In the genomic region with DNA sequence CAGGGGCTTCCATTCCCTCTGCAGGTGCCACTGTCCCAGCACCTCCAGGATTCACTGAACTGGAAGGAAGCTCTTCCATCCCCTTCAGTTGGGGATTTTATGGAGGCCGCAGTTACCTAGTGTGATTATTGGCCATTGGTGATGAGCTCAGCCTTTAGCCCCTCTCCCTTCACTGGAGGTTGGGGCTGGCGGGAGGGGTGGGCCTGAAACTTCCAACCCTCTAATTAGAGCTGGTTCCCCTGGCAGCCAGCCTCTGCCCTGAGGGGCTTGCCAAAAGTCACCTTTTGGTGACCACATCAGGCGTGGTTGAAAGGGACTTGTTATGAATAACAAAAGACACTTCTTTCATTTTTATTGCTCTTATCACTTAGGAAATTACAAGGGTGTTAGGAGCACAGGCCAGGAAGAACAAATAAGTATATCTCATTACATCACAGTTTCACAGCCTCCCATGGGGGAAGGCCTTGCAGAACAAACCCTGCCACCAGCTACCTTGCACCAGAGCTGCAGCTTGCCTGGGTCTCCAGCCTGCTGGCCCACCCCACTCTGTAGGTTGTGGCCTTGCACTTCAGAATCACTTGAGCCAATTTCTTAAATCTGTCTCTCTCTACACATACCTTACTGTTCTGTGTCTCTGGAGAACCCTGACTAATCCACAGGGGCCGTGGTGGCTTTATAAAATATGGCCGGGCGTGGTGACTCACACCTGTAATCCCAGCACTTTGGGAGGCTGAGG, we compare ENCODE assay signal across 13 cellular contexts. TPM values are rescaled to one million over a fixed set of nuclear protein-coding genes. Genes with fewer than 3 reads are reported as not detected.
A peak's percentile ranks its signal among the peaks of the same experiment; 100 is the strongest.
DNase-seq lines count a peak whose midpoint lies in the region; ATAC-seq and TF ChIP-seq lines count a peak whose summit lies in the region.
"Had no signal": no experiment of that assay in that cellular context is flagged by ENCODE, and none has a peak within 500 bp of the region (broad histone marks: within the 10 kb centered on the region; RNA-seq: fewer than 3 reads in every experiment).

No MANE protein-coding gene starts in this region.

- no peak overlapping the region for H2BK12ac ChIP-seq in neuronal stem cell (ENCODE audit: low read length)

- H3K27me3 ChIP-seq in KMS-11 (ENCODE audit: insufficient read depth, low read depth): no peaks in the 10 kb centered on the region
- no peaks in the 10 kb centered on the region for H3K27me3 ChIP-seq in endodermal cell (ENCODE audit: control insufficient read depth, insufficient read depth, low read length, poor library complexity, severe bottlenecking)
- H3K27me3 ChIP-seq in neuronal stem cell (ENCODE audit: control insufficient read depth in 3 of 3, insufficient read depth in 3 of 3, low read depth in 1 of 3, low read length in 3 of 3): no peaks in the 10 kb centered on the region

- peaks cover 10% of the 10 kb centered on the region for H3K36me3 Mint-ChIP-seq in endodermal cell (ENCODE audit: low read depth)
- no peaks in the 10 kb centered on the region for H3K36me3 Mint-ChIP-seq in activated T-helper 17 cell treated with anti-CD3 and anti-CD28 coated beads, Interleukin-2, amount 50 U/mL, for 72 hours (ENCODE audit: low read depth)
- no peaks in the 10 kb centered on the region for H3K36me3 Mint-ChIP-seq in T-helper 17 cell (ENCODE audit: low read depth)

- no peak overlapping the region for H2BK15ac ChIP-seq in neuronal stem cell (ENCODE audit: low read length)

- H3K9ac ChIP-seq in KMS-11: no peak overlapping the region
- no peak overlapping the region for H3K9ac ChIP-seq in endodermal cell (ENCODE audit: extremely low read depth, low read length, poor library complexity, severe bottlenecking)
- H3K9ac ChIP-seq in neuronal stem cell (ENCODE audit: low read depth, low read length, poor library complexity): no peak overlapping the region
- H3K9ac ChIP-seq: GM23248 had no signal

- H3K79me1 ChIP-seq in neuronal stem cell (ENCODE audit: low read depth, low read length): peaks cover 5% of the 10 kb centered on the region

- H2AK5ac ChIP-seq in neuronal stem cell (ENCODE audit: low read depth, low read length): no peak overlapping the region

- H3K23ac ChIP-seq in neuronal stem cell (ENCODE audit: low read depth, low read length, poor library complexity): no peak overlapping the region

- H3K4me1 ChIP-seq in KMS-11 (ENCODE audit: low read depth, poor library complexity, severe bottlenecking): peaks cover 60% of the 10 kb centered on the region
- H3K4me1 ChIP-seq in endodermal cell (ENCODE audit: control insufficient read depth, insufficient read depth, low read length): peaks cover 2% of the 10 kb centered on the region
- H3K4me1 ChIP-seq in neuronal stem cell (ENCODE audit: control insufficient read depth in 2 of 2, insufficient read depth in 1 of 2, low read depth in 1 of 2, low read length in 2 of 2): peaks cover 19 to 29% of the 10 kb centered on the region in 2 donors

- H3K36me3 ChIP-seq in KMS-11 (ENCODE audit: insufficient read depth): no peaks in the 10 kb centered on the region
- H3K36me3 ChIP-seq in endodermal cell (ENCODE audit: control insufficient read depth, insufficient read depth, low read length): peaks cover 30% of the 10 kb centered on the region
- H3K36me3 ChIP-seq in neuronal stem cell (replicated peaks in 1 of 2; ENCODE audit: control insufficient read depth in 2 of 2, insufficient read depth in 2 of 2, low read length in 2 of 2): peaks cover 7 to 38% of the 10 kb centered on the region in 2 donors

- H2BK5ac ChIP-seq in neuronal stem cell (ENCODE audit: low read length): no peak overlapping the region

- H2BK120ac ChIP-seq in neuronal stem cell (ENCODE audit: low read depth, low read length): no peak overlapping the region

- H3K4me3 Mint-ChIP-seq in endodermal cell: no peak overlapping the region
- no peak overlapping the region for H3K4me3 Mint-ChIP-seq in activated T-helper 17 cell treated with anti-CD3 and anti-CD28 coated beads, Interleukin-2, amount 50 U/mL, for 72 hours
- no peak overlapping the region for H3K4me3 Mint-ChIP-seq in T-helper 17 cell

- TF ChIP-seq CTCF in KMS-11 (conservative IDR thresholded peaks at IDR 0.05; ENCODE audit: low read depth, low read length) (no peak), endodermal cell (conservative IDR thresholded peaks at IDR 0.05) (no peak)

- H3K18ac ChIP-seq in neuronal stem cell (ENCODE audit: low read length): no peak overlapping the region

- no peak for ATAC-seq in activated T-helper 17 cell treated with anti-CD3 and anti-CD28 coated beads, Interleukin-2, amount 50 U/mL, for 72 hours (replicated peaks)
- ATAC-seq in GM18498 (IDR thresholded peaks at IDR 0.05; ENCODE audit: unreplicated experiment): no peak
- ATAC-seq in T-helper 17 cell: no peak

- H3K9me3 Mint-ChIP-seq in endodermal cell: no peaks in the 10 kb centered on the region
- no peaks in the 10 kb centered on the region for H3K9me3 Mint-ChIP-seq in activated T-helper 17 cell treated with anti-CD3 and anti-CD28 coated beads, Interleukin-2, amount 50 U/mL, for 72 hours

- H3K4me2 ChIP-seq in KMS-11: peak overlapping the region; percentile 13; the same call in 1 of the 2 replicates
- H3K4me2 ChIP-seq in neuronal stem cell (ENCODE audit: insufficient read depth, low read length, poor library complexity, severe bottlenecking): no peak overlapping the region

- peak overlapping the region; percentile 60 for H3K14ac ChIP-seq in neuronal stem cell (ENCODE audit: low read length)

- H3K27ac ChIP-seq in KMS-11 (no peak overlapping the region), endodermal cell (ENCODE audit: low read depth, low read length) (no peak overlapping the region), neuronal stem cell (replicated peaks; ENCODE audit: low read length) (no peak overlapping the region)
- H3K27ac ChIP-seq: GM23248, skin epidermis had no signal

- H3K79me2 ChIP-seq in KMS-11 (ENCODE audit: insufficient read depth, low read depth): peaks cover 62% of the 10 kb centered on the region

- no peak overlapping the region for H4K91ac ChIP-seq in neuronal stem cell (ENCODE audit: low read depth, low read length, poor library complexity)

- H3K4me3 ChIP-seq in KMS-11 (IDR thresholded peaks at IDR 0.05; ENCODE audit: insufficient read depth, low read depth, low read length) (no peak overlapping the region), endodermal cell (ENCODE audit: low read length) (no peak overlapping the region), neuronal stem cell (ENCODE audit: low read length in 2 of 2) (no peak overlapping the region)
- H3K4me3 ChIP-seq: GM23248, skin epidermis had no signal

- H4K20me1 ChIP-seq in KMS-11 (ENCODE audit: insufficient read depth): no peaks in the 10 kb centered on the region

- 89 to 90% methylated on average over 1 to 6 of the region's 6 CpGs for WGBS in endodermal cell (ENCODE audit: insufficient coverage in 1 of 2, insufficient read length in 1 of 2), 2 experiments
- WGBS in neuronal stem cell (ENCODE audit: extremely low coverage in 2 of 2, insufficient read length in 2 of 2, insufficient replicate concordance in 1 of 2), 2 donors: no CpG with 5 or more reads among the region's 6 CpGs

- no peaks in the 10 kb centered on the region for H3K27me3 Mint-ChIP-seq in endodermal cell (ENCODE audit: insufficient read depth)
- H3K27me3 Mint-ChIP-seq in activated T-helper 17 cell treated with anti-CD3 and anti-CD28 coated beads, Interleukin-2, amount 50 U/mL, for 72 hours: no peaks in the 10 kb centered on the region
- no peaks in the 10 kb centered on the region for H3K27me3 Mint-ChIP-seq in T-helper 17 cell

- H3K9me3 ChIP-seq in endodermal cell (ENCODE audit: control insufficient read depth, low read length) (no peaks in the 10 kb centered on the region), neuronal stem cell (replicated peaks in 1 of 2; ENCODE audit: control insufficient read depth in 2 of 2, insufficient read depth in 1 of 2, low read depth in 1 of 2, low read length in 2 of 2) (peaks cover 0 to 2% of the 10 kb centered on the region in 2 donors), T-helper 17 cell (ENCODE audit: control insufficient read depth, low read length, poor library complexity, severe bottlenecking) (no peaks in the 10 kb centered on the region)

- H4K8ac ChIP-seq in neuronal stem cell (ENCODE audit: low read depth, low read length): no peak overlapping the region

- no peak overlapping the region for H3K4ac ChIP-seq in neuronal stem cell (ENCODE audit: low read length)

- H2AFZ ChIP-seq in KMS-11 (ENCODE audit: low read depth) (no peak overlapping the region), neuronal stem cell (ENCODE audit: low read length) (no peak overlapping the region)
- H2AFZ ChIP-seq: GM23248 had no signal

- DNase-seq in NCI-H1417 (lab: John Stamatoyannopoulos, UW) (peak in 2 of 3 experiments; percentile 61 to 89), NCI-H1417 treated with DMSO at 0.1 percent for 48 hours (lab: John Stamatoyannopoulos, UW) (no peak), endodermal cell (peak; percentile 35), neuronal stem cell (ENCODE audit: low spot score) (no peak), T-helper 17 cell (no peak)
- DNase-seq: activated CD4-positive, alpha-beta T cell treated with anti-CD3 and anti-CD28 coated beads, Interleukin-2, amount 50 U/mL, for 4 hours; effector CD4-positive, alpha-beta T cell; GM23248; NCI-H526 had no signal

- H3K27ac Mint-ChIP-seq in endodermal cell: no peak overlapping the region
- H3K27ac Mint-ChIP-seq in activated T-helper 17 cell treated with anti-CD3 and anti-CD28 coated beads, Interleukin-2, amount 50 U/mL, for 72 hours: no peak overlapping the region
- H3K27ac Mint-ChIP-seq in T-helper 17 cell: no peak overlapping the region

- H3K4me1 Mint-ChIP-seq in endodermal cell (peaks cover 40% of the 10 kb centered on the region), T-helper 17 cell (peaks cover 24% of the 10 kb centered on the region)
- H3K4me1 Mint-ChIP-seq in activated T-helper 17 cell treated with anti-CD3 and anti-CD28 coated beads, Interleukin-2, amount 50 U/mL, for 72 hours: peaks cover 12% of the 10 kb centered on the region

RNA-seq across cellular contexts. Expression of a gene that starts 5.0 kb away (rescaled TPM):
- total RNA-seq in endodermal cell (10 to 100 TPM; 59.3 to 66.8 TPM), T-helper 17 cell (10 to 100 TPM; 28.6 to 53.1 TPM)
- polyA plus RNA-seq in endodermal cell (2013, experiment 1 of 2): 48.4 TPM
- 48.7 TPM for polyA plus RNA-seq in endodermal cell (2013, experiment 2 of 2)
- polyA plus RNA-seq in neuronal stem cell (2013, experiment 1 of 2): 31.3 TPM
- 32.4 TPM for polyA plus RNA-seq in neuronal stem cell (2013, experiment 2 of 2)
- 10 to 100 TPM; 15.4 to 27.0 TPM for total RNA-seq in activated T-helper 17 cell treated with anti-CD3 and anti-CD28 coated beads, Interleukin-2, amount 50 U/mL, for 72 hours

RNA-seq across cellular contexts. Expression of a gene that starts 57.3 kb away (rescaled TPM):
- total RNA-seq in endodermal cell (10 to 100 TPM; 77.1 to 93.6 TPM), T-helper 17 cell (10 to 100 TPM; 62.5 to 63.2 TPM)
- 49.8 TPM for polyA plus RNA-seq in endodermal cell (2013, experiment 1 of 2)
- 44.7 TPM for polyA plus RNA-seq in endodermal cell (2013, experiment 2 of 2)
- 50.6 TPM for polyA plus RNA-seq in neuronal stem cell (2013, experiment 1 of 2)
- polyA plus RNA-seq in neuronal stem cell (2013, experiment 2 of 2): 48.4 TPM
- total RNA-seq in activated T-helper 17 cell treated with anti-CD3 and anti-CD28 coated beads, Interleukin-2, amount 50 U/mL, for 72 hours: 10 to 100 TPM; 40.0 to 46.2 TPM

Comparison
In these comparisons a context has a peak if more than half of its experiments do, and no peak if none do; other contexts are left out.
1. DNase-seq: peak in NCI-H1417 (2 of 3) and endodermal cell (single experiment); none in NCI-H1417 treated with DMSO at 0.1 percent for 48 hours (single experiment), neuronal stem cell (single experiment) and T-helper 17 cell (0 of 3).